In genomic region chrX:148146121-148146520, GRCh38 we compare ENCODE assay signal across 1 cellular context.
TF ChIP-seq lines count a peak whose summit lies in the region.

No MANE protein-coding gene starts in this region.

TF ChIP-seq in K562, 482 proteins besides CTCF, POLR2A, EP300 and RAD21 (continued from another document):
- TF ChIP-seq ZBTB26 (CRISPR knock-in tag; IDR thresholded peaks at IDR 0.05) = no peak
- TF ChIP-seq CBFA2T3 (IDR thresholded peaks at IDR 0.05) = peak; percentile 40; the same call in 1 of the 2 replicates
- no peak for TF ChIP-seq MBD2 (IDR thresholded peaks at IDR 0.05; ENCODE audit: borderline replicate concordance, low read depth)
- TF ChIP-seq ZNF280A (IDR thresholded peaks at IDR 0.05; ENCODE audit: low read depth, partially characterized antibody) = no peak
- TF ChIP-seq MED1 (CRISPR knock-in tag; IDR thresholded peaks at IDR 0.05; ENCODE audit: borderline replicate concordance) = no peak
- no peak for TF ChIP-seq FUS (optimal IDR thresholded peaks at IDR 0.05; ENCODE audit: low read depth, low read length)
- no peak for TF ChIP-seq EP400 (IDR thresholded peaks at IDR 0.05)
